9 cellular contexts compared by ENCODE assay signal in the genomic region with DNA sequence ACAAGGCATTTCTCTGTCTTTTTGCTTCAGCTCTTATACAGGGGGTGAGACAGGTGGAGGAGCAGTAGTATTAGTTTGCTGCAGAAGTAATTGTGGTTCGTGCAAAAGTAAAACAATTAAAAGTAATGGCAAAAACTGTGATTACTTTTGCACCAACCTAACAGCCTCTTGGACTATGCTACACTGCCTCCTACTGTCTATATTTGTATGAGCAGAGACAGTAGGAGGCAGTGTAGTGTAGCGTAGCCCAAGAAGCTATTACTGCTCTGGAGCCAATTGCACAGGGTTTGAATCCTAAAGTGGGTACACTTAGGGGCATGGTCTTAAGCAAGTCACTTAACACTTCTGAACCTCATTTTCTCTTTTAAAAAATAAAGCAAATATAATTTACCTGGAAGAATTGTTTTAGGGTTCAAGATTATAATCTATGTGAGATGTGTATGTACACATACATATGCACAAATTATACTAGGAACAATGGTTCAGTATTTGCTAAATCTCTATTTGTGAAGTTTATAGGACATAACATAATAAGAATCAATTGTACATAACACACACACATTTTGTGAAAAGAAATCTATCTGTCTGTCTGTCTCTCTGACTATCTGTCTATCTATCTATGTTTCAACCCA.
DNase-seq lines count a peak whose midpoint lies in the region; ATAC-seq, FAIRE-seq and TF ChIP-seq lines count a peak whose summit lies in the region.
"Had no signal": no experiment of that assay in that cellular context is flagged by ENCODE, and none has a peak within 500 bp of the region (broad histone marks: within the 10 kb centered on the region; RNA-seq: fewer than 3 reads in every experiment).

No MANE protein-coding gene starts in this region.

- no peak overlapping the region for H3K4me3 Mint-ChIP-seq in CD8-positive, alpha-beta T cell

- intact Hi-C loops in A673 (cut with micrococcal nuclease; ENCODE audit: unreplicated experiment) (no loop called here), pancreas (cut with DNase I) (no loop called here)
- intact Hi-C loops in CD8-positive, alpha-beta T cell (cut with DNase I, micrococcal nuclease): no loop called here

- no TSS peak for BruUV-seq in A673 (replicated peaks; lab: Mats Ljungman, UMichigan)

- peaks cover 10% of the 10 kb centered on the region for H3K9me3 Mint-ChIP-seq in CD8-positive, alpha-beta T cell

- no peak for TF ChIP-seq EP300 in Ishikawa (IDR thresholded peaks at IDR 0.05; ENCODE audit: borderline replicate concordance)

- H3K36me3 ChIP-seq in A673 (ENCODE audit: insufficient read depth, low read length, poor library complexity, severe bottlenecking) (no peaks in the 10 kb centered on the region), pancreas (no peaks in the 10 kb centered on the region)
- H3K36me3 ChIP-seq in CD8-positive, alpha-beta T cell (ENCODE audit: insufficient read depth, low read length): no peaks in the 10 kb centered on the region

- H3K27ac ChIP-seq in A673 (ENCODE audit: low read depth, low read length, poor library complexity, severe bottlenecking) (no peak overlapping the region), pancreas (no peak overlapping the region)
- H3K27ac ChIP-seq in CD8-positive, alpha-beta T cell (ENCODE audit: low read depth, low read length): no peak overlapping the region

- POLR2A ChIA-PET in A673 (lab: Charles Lee; ENCODE audit: low non-redundant PET): no interaction called here
- POLR2A ChIA-PET in CD8-positive, alpha-beta T cell (lab: Charles Lee): no interaction called here

- H3K27me3 ChIP-seq in A673 (replicated peaks; ENCODE audit: insufficient read depth, low read depth, low read length, poor library complexity) (no peaks in the 10 kb centered on the region), pancreas (no peaks in the 10 kb centered on the region)
- no peaks in the 10 kb centered on the region for H3K27me3 ChIP-seq in CD8-positive, alpha-beta T cell (ENCODE audit: insufficient read depth, low read length)

- TF ChIP-seq RAD21 in Ishikawa (IDR thresholded peaks at IDR 0.05; ENCODE audit: low read depth): peak; percentile 78

- H3K27me3 Mint-ChIP-seq in CD8-positive, alpha-beta T cell (ENCODE audit: low read depth): no peaks in the 10 kb centered on the region

- H3K4me1 ChIP-seq in A673 (ENCODE audit: insufficient read depth, low read length, poor library complexity, severe bottlenecking) (peaks cover 6% of the 10 kb centered on the region), pancreas (no peaks in the 10 kb centered on the region)
- no peaks in the 10 kb centered on the region for H3K4me1 ChIP-seq in CD8-positive, alpha-beta T cell (ENCODE audit: insufficient read depth, low read length)
- H3K4me1 ChIP-seq: Caco-2 had no signal

- ATAC-seq in GM21390 (IDR thresholded peaks at IDR 0.05; ENCODE audit: unreplicated experiment): peak; percentile 75
- ATAC-seq in pancreas: peak; percentile 64 to 83 (median 78)
- ATAC-seq in CD8-positive, alpha-beta T cell: no peak

- no peak for FAIRE-seq in pancreas (lab: Jason Lieb, UNC)

- H3K4me3 ChIP-seq in A673 (ENCODE audit: low read depth, low read length, poor library complexity, severe bottlenecking): no peak overlapping the region
- H3K4me3 ChIP-seq in astrocyte of the spinal cord (ENCODE audit: low read depth, low read length): no peak overlapping the region
- H3K4me3 ChIP-seq in pancreas: no peak overlapping the region
- H3K4me3 ChIP-seq in CD8-positive, alpha-beta T cell (ENCODE audit: low read depth, low read length): no peak overlapping the region

- no peaks in the 10 kb centered on the region for H3K4me1 Mint-ChIP-seq in CD8-positive, alpha-beta T cell (ENCODE audit: low read depth)

- 15 to 25% methylated on average over 2 of the region's 2 CpGs for WGBS in pancreas, 2 donors

- DNase-seq in A673 (ENCODE audit: low spot score) (peak; percentile 63), astrocyte of the spinal cord (ENCODE audit: low read depth, low spot score) (peak; percentile 14), pancreas (no peak), putamen (ENCODE audit: low spot score) (no peak)
- no peak for DNase-seq in CD8-positive, alpha-beta T cell
- no peak for DNase-seq in activated CD4-positive, alpha-beta T cell treated with anti-CD3 and anti-CD28 coated beads for 1 hour

- in situ Hi-C loops in astrocyte of the spinal cord (cut with HindIII; ENCODE audit: low sequenced_read_pairs): no loop called here

- no peak overlapping the region for H3K27ac Mint-ChIP-seq in CD8-positive, alpha-beta T cell

- no peaks in the 10 kb centered on the region for H3K36me3 Mint-ChIP-seq in CD8-positive, alpha-beta T cell

- TF ChIP-seq CTCF in A673 (conservative IDR thresholded peaks at IDR 0.05; ENCODE audit: low read depth, low read length): peak; percentile 76
- TF ChIP-seq CTCF in astrocyte of the spinal cord (IDR thresholded peaks at IDR 0.05; ENCODE audit: low read depth, low read length): peak; percentile 48
- TF ChIP-seq CTCF in pancreas (IDR thresholded peaks at IDR 0.05): peak in 2 of 4 donors; percentile 21 to 39
- TF ChIP-seq CTCF in CD8-positive, alpha-beta T cell (IDR thresholded peaks at IDR 0.05): no peak

- H3K9me3 ChIP-seq in A673 (ENCODE audit: low read depth, low read length, poor library complexity, severe bottlenecking) (no peaks in the 10 kb centered on the region), pancreas (no peaks in the 10 kb centered on the region)
- no peaks in the 10 kb centered on the region for H3K9me3 ChIP-seq in CD8-positive, alpha-beta T cell (ENCODE audit: low read length)
- H3K9me3 ChIP-seq: Caco-2 had no signal

- CTCF ChIA-PET in A673 (lab: Charles Lee): interaction anchor here (0.6 kb wide), 1 partner anchor 575 kb away, joined by 3 read pairs; no protein-coding TSS in a partner anchor
- CTCF ChIA-PET in CD8-positive, alpha-beta T cell (lab: Charles Lee): no interaction called here

TF ChIP-seq in Ishikawa, 13 proteins besides CTCF, POLR2A, EP300 and RAD21:
- no peak for TF ChIP-seq CEBPB (IDR thresholded peaks at IDR 0.05)
- TF ChIP-seq CREB1 (IDR thresholded peaks at IDR 0.05; ENCODE audit: low read depth): no peak
- TF ChIP-seq TCF12 (IDR thresholded peaks at IDR 0.05; ENCODE audit: low read depth): no peak
- TF ChIP-seq TAF1 (IDR thresholded peaks at IDR 0.05; ENCODE audit: low read depth): no peak
- TF ChIP-seq ZBTB7A (IDR thresholded peaks at IDR 0.05; ENCODE audit: low read depth): no peak
- no peak for TF ChIP-seq NFIC (IDR thresholded peaks at IDR 0.05)
- no peak for TF ChIP-seq FOXM1 (IDR thresholded peaks at IDR 0.05; ENCODE audit: borderline replicate concordance, low read depth)
- TF ChIP-seq, protein P1, sequence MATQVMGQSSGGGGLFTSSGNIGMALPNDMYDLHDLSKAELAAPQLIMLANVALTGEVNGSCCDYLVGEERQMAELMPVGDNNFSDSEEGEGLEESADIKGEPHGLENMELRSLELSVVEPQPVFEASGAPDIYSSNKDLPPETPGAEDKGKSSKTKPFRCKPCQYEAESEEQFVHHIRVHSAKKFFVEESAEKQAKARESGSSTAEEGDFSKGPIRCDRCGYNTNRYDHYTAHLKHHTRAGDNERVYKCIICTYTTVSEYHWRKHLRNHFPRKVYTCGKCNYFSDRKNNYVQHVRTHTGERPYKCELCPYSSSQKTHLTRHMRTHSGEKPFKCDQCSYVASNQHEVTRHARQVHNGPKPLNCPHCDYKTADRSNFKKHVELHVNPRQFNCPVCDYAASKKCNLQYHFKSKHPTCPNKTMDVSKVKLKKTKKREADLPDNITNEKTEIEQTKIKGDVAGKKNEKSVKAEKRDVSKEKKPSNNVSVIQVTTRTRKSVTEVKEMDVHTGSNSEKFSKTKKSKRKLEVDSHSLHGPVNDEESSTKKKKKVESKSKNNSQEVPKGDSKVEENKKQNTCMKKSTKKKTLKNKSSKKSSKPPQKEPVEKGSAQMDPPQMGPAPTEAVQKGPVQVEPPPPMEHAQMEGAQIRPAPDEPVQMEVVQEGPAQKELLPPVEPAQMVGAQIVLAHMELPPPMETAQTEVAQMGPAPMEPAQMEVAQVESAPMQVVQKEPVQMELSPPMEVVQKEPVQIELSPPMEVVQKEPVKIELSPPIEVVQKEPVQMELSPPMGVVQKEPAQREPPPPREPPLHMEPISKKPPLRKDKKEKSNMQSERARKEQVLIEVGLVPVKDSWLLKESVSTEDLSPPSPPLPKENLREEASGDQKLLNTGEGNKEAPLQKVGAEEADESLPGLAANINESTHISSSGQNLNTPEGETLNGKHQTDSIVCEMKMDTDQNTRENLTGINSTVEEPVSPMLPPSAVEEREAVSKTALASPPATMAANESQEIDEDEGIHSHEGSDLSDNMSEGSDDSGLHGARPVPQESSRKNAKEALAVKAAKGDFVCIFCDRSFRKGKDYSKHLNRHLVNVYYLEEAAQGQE (IDR thresholded peaks at IDR 0.05; ENCODE audit: low read depth): no peak
- TF ChIP-seq, protein P2, sequence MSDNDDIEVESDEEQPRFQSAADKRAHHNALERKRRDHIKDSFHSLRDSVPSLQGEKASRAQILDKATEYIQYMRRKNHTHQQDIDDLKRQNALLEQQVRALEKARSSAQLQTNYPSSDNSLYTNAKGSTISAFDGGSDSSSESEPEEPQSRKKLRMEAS (IDR thresholded peaks at IDR 0.05): no peak
- no peak for TF ChIP-seq YY1 (IDR thresholded peaks at IDR 0.05; ENCODE audit: low read depth)
- TF ChIP-seq TEAD4 (IDR thresholded peaks at IDR 0.05): no peak
- TF ChIP-seq EGR1 (IDR thresholded peaks at IDR 0.05): no peak
- TF ChIP-seq, protein P3, sequence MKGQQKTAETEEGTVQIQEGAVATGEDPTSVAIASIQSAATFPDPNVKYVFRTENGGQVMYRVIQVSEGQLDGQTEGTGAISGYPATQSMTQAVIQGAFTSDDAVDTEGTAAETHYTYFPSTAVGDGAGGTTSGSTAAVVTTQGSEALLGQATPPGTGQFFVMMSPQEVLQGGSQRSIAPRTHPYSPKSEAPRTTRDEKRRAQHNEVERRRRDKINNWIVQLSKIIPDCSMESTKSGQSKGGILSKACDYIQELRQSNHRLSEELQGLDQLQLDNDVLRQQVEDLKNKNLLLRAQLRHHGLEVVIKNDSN (IDR thresholded peaks at IDR 0.05): no peak

Comparison
In these comparisons a context has a peak if more than half of its experiments do, and no peak if none do; other contexts are left out.
1. DNase-seq: peak in A673 (single experiment) and astrocyte of the spinal cord (single experiment); none in pancreas (0 of 6), CD8-positive, alpha-beta T cell (0 of 7), putamen (single experiment) and activated CD4-positive, alpha-beta T cell treated with anti-CD3 and anti-CD28 coated beads for 1 hour (single experiment).